Comparison of ENCODE assay signal across 29 cellular contexts in genomic region chr10:69201045-69201444, GRCh38. TPM values are rescaled to one million over a fixed set of nuclear protein-coding genes. Genes with fewer than 3 reads are reported as not detected.
DNase-seq lines count a peak whose midpoint lies in the region; ATAC-seq, FAIRE-seq and TF ChIP-seq lines count a peak whose summit lies in the region.
"Had no signal": no experiment of that assay in that cellular context is flagged by ENCODE, and none has a peak within 500 bp of the region (broad histone marks: within the 10 kb centered on the region; RNA-seq: fewer than 3 reads in every experiment).

No MANE protein-coding gene starts in this region.

- H3K4me2 ChIP-seq in astrocyte (ENCODE audit: low read length) = no peak overlapping the region
- H3K4me2 ChIP-seq: neural progenitor cell, SK-N-SH had no signal

- no peaks in the 10 kb centered on the region for H3K79me2 ChIP-seq in astrocyte (ENCODE audit: insufficient read depth, low read length)

- peaks cover 3 to 19% of the 10 kb centered on the region in 2 donors for H3K36me3 Mint-ChIP-seq in activated T-cell treated with anti-CD3 and anti-CD28 coated beads, Interleukin-2, amount 50 U/mL, for 72 hours (ENCODE audit: insufficient read depth in 2 of 2)
- H3K36me3 Mint-ChIP-seq in T-cell = peaks cover 40% of the 10 kb centered on the region
- H3K36me3 Mint-ChIP-seq in astrocyte (ENCODE audit: low read depth, unreplicated experiment) = peaks cover 13% of the 10 kb centered on the region

- no peak overlapping the region for H2AFZ ChIP-seq in astrocyte (ENCODE audit: low read depth, low read length)
- H2AFZ ChIP-seq: neural progenitor cell had no signal

- no peaks in the 10 kb centered on the region for H3K27me3 Mint-ChIP-seq in activated T-cell treated with anti-CD3 and anti-CD28 coated beads, Interleukin-2, amount 50 U/mL, for 72 hours (ENCODE audit: low read depth)
- H3K27me3 Mint-ChIP-seq in T-cell (no peaks in the 10 kb centered on the region), astrocyte (ENCODE audit: low read depth, unreplicated experiment) (no peaks in the 10 kb centered on the region)

- H3K9me3 ChIP-seq in astrocyte (ENCODE audit: insufficient read depth, low read depth, low read length) = no peaks in the 10 kb centered on the region
- H3K9me3 ChIP-seq: adrenal gland, esophagus muscularis mucosa, left lung, prostate gland, SK-N-SH, vagina had no signal

- H3K27ac ChIP-seq in astrocyte (ENCODE audit: low read depth, low read length) = no peak overlapping the region
- H3K27ac ChIP-seq: adrenal gland, C4-2B, esophagus muscularis mucosa, HL-60, left lung, neural progenitor cell, prostate gland, vagina had no signal

- H3K4me3 Mint-ChIP-seq in activated T-cell treated with anti-CD3 and anti-CD28 coated beads, Interleukin-2, amount 50 U/mL, for 72 hours = peak overlapping the region in 1 of 2 donors; percentile 20
- no peak overlapping the region for H3K4me3 Mint-ChIP-seq in T-cell
- H3K4me3 Mint-ChIP-seq in astrocyte (ENCODE audit: unreplicated experiment) = peak overlapping the region; percentile 15
- H3K4me3 Mint-ChIP-seq: neural progenitor cell had no signal

- H3K27me3 ChIP-seq in astrocyte (ENCODE audit: insufficient read depth, low read length) = no peaks in the 10 kb centered on the region
- H3K27me3 ChIP-seq: adrenal gland, esophagus muscularis mucosa, left lung, neural progenitor cell, vagina had no signal

- CTCF ChIA-PET in T-cell (lab: Charles Lee) = interaction anchor here in 1 of 2 donors (0.7 kb wide), 1 partner anchor 22 kb away, joined by 5 read pairs; no protein-coding TSS in a partner anchor

- POLR2A ChIA-PET in T-cell (lab: Charles Lee) = no interaction called here

- peak in 1 of 2 donors; percentile 40 for ATAC-seq in activated T-cell treated with anti-CD3 and anti-CD28 coated beads, Interleukin-2, amount 50 U/mL, for 72 hours (replicated peaks in 1 of 2)
- ATAC-seq in T-cell (replicated peaks in 1 of 4) = no peak
- ATAC-seq: GM12878, left lung had no signal

- peak overlapping the region; percentile 87 for H3K27ac Mint-ChIP-seq in activated T-cell treated with anti-CD3 and anti-CD28 coated beads, Interleukin-2, amount 50 U/mL, for 72 hours
- H3K27ac Mint-ChIP-seq in T-cell (peak overlapping the region; percentile 74 to 76), astrocyte (ENCODE audit: unreplicated experiment) (peak overlapping the region; percentile 9)
- H3K27ac Mint-ChIP-seq: neural progenitor cell had no signal

- peaks cover 41% of the 10 kb centered on the region for H3K4me1 Mint-ChIP-seq in activated T-cell treated with anti-CD3 and anti-CD28 coated beads, Interleukin-2, amount 50 U/mL, for 72 hours (ENCODE audit: low read depth)
- H3K4me1 Mint-ChIP-seq in T-cell (peaks cover 0 to 18% (median 6%) of the 10 kb centered on the region in 3 donors), astrocyte (ENCODE audit: low read depth, unreplicated experiment) (peaks cover 19% of the 10 kb centered on the region)
- H3K4me1 Mint-ChIP-seq: neural progenitor cell had no signal

- H3K36me3 ChIP-seq in astrocyte (ENCODE audit: insufficient read depth, low read length) = peaks cover 32% of the 10 kb centered on the region

- no peak overlapping the region for H3K9ac ChIP-seq in astrocyte (ENCODE audit: low read length)
- H3K9ac ChIP-seq: neural progenitor cell, SK-N-SH had no signal

- no peak for TF ChIP-seq CTCF in astrocyte (IDR thresholded peaks at IDR 0.05; ENCODE audit: insufficient read depth, low read depth, low read length)

- no peaks in the 10 kb centered on the region for H3K9me3 Mint-ChIP-seq in activated T-cell treated with anti-CD3 and anti-CD28 coated beads, Interleukin-2, amount 50 U/mL, for 72 hours
- H3K9me3 Mint-ChIP-seq in T-cell = no peaks in the 10 kb centered on the region
- H3K9me3 Mint-ChIP-seq in astrocyte (ENCODE audit: unreplicated experiment) = no peaks in the 10 kb centered on the region
- H3K9me3 Mint-ChIP-seq: neural progenitor cell had no signal

- no peaks in the 10 kb centered on the region for H4K20me1 ChIP-seq in astrocyte (ENCODE audit: insufficient read depth, low read length)

- H3K4me1 ChIP-seq in astrocyte (ENCODE audit: insufficient read depth, low read length) = no peaks in the 10 kb centered on the region
- H3K4me1 ChIP-seq: adrenal gland, esophagus muscularis mucosa, left lung, neural progenitor cell, prostate gland, vagina had no signal

- H3K4me3 ChIP-seq in astrocyte (ENCODE audit: insufficient read depth, low read depth, low read length) = no peak overlapping the region
- no peak overlapping the region for H3K4me3 ChIP-seq in skeletal muscle cell (ENCODE audit: low read depth, low read length)
- H3K4me3 ChIP-seq: adrenal gland, esophagus muscularis mucosa, GM12878, left lung, neural progenitor cell, prostate gland, vagina had no signal

- no peak for FAIRE-seq in astrocyte (lab: Jason Lieb, UNC)
- FAIRE-seq: GM12878, small intestine had no signal

- DNase-seq in activated T-cell treated with anti-CD3 and anti-CD28 coated beads, Interleukin-2, amount 50 U/mL, for 72 hours = no peak
- DNase-seq in activated T-cell treated with anti-CD3 and anti-CD28 coated beads, Interleukin-2, amount 50 U/mL, for 48 hours = no peak
- DNase-seq in T-cell (no peak), astrocyte (ENCODE audit: low read depth) (no peak), skeletal muscle cell (ENCODE audit: low read depth) (peak; percentile 14), mucosa of gallbladder (ENCODE audit: low spot score) (no peak), amygdala (lab: John Stamatoyannopoulos, UW) (no peak), globus pallidus (ENCODE audit: low spot score) (no peak)
- DNase-seq: ACHN; activated CD4-positive, CD25-positive, alpha-beta regulatory T cell treated with anti-CD3 and anti-CD28 coated beads, Interleukin-2, amount 50 U/mL, for 72 hours; activated T-cell treated with anti-CD3 and anti-CD28 coated beads for 4 hours; adrenal gland; caudate nucleus; DMS153; glutamatergic neuron; left lung; NCI-H1930; NCI-H446; NK-92 treated with Interleukin-12 subunit alpha and Interleukin-12 subunit beta, amount 100 ng/mL, for 24 hours; SK-N-SH; small intestine; stimulated activated CD4-positive, alpha-beta T cell treated with anti-CD3 and anti-CD28 coated beads, Interleukin-4, amount 100 ng/mL, for 24 hours had no signal

RNA-seq across cellular contexts. Expression of gene HKDC1, which starts 19.1 kb away (rescaled TPM):
- total RNA-seq in activated T-cell treated with anti-CD3 and anti-CD28 coated beads, Interleukin-2, amount 50 U/mL, for 72 hours = 1 to 10 TPM in 1 of 2 donors, under 1 TPM in 1; 0.62 to 1.6 TPM
- total RNA-seq in T-cell = 1 to 10 TPM; 2.3 to 6.5 (median 5.2) TPM
- total RNA-seq in astrocyte = 4.2 and 4.3 TPM in 2 replicates
- total RNA-seq in mucosa of gallbladder = 41.2 TPM

RNA-seq across cellular contexts. Expression of gene SUPV3L1, which starts 21.0 kb away (rescaled TPM):
- 10 to 100 TPM; 65.2 to 67.5 TPM for total RNA-seq in activated T-cell treated with anti-CD3 and anti-CD28 coated beads, Interleukin-2, amount 50 U/mL, for 72 hours
- total RNA-seq in T-cell (10 to 100 TPM; 34.1 to 50.7 (median 36.1) TPM), astrocyte (31.8 and 34.4 TPM in 2 replicates), mucosa of gallbladder (21.8 TPM)

Comparison
In these comparisons a context has a peak if more than half of its experiments do, and no peak if none do; other contexts are left out.
1. H3K27ac Mint-ChIP-seq: peak in every context shown above with its lines; median percentile 87 in activated T-cell treated with anti-CD3 and anti-CD28 coated beads, Interleukin-2, amount 50 U/mL, for 72 hours; 75 in T-cell; 9 in astrocyte.